1 cellular context compared by ENCODE assay signal in the genomic region with DNA sequence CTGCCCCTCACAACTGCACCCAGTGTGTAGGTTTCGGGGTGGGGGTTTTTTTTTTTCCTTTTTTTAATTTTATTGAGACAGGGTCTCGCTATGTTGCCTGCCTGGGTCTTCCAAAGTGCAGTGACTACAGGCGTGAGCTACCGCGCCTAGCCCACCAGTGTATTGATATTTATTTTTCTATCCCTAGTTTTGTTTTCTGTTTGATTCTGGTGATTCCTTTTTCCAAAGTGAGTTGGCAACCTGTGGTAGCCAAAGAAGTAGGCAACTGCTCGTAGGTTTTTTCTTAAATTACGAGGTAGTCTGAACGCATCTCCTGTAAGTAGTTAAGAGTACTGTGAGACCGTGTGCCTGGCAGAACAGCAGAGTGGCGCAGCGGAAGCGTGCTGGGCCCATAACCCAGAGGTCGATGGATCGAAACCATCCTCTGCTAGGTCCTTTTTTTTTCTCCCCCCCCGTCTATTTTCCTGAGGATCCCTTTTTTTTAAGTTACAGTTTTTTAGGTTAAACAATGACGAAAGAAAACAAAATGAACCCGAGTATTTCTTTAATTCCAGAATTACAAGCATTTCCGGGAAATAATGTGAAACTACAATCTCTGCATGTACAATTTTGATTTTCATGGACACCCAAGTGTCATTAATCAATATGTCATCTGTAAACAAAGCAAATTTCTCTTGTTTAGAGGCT.
TF ChIP-seq lines count a peak whose summit lies in the region.

No MANE protein-coding gene starts in this region.

TF ChIP-seq in GM23338, 12 proteins besides CTCF, POLR2A, EP300 and RAD21 (continued from another document):
- TF ChIP-seq, protein P1, sequence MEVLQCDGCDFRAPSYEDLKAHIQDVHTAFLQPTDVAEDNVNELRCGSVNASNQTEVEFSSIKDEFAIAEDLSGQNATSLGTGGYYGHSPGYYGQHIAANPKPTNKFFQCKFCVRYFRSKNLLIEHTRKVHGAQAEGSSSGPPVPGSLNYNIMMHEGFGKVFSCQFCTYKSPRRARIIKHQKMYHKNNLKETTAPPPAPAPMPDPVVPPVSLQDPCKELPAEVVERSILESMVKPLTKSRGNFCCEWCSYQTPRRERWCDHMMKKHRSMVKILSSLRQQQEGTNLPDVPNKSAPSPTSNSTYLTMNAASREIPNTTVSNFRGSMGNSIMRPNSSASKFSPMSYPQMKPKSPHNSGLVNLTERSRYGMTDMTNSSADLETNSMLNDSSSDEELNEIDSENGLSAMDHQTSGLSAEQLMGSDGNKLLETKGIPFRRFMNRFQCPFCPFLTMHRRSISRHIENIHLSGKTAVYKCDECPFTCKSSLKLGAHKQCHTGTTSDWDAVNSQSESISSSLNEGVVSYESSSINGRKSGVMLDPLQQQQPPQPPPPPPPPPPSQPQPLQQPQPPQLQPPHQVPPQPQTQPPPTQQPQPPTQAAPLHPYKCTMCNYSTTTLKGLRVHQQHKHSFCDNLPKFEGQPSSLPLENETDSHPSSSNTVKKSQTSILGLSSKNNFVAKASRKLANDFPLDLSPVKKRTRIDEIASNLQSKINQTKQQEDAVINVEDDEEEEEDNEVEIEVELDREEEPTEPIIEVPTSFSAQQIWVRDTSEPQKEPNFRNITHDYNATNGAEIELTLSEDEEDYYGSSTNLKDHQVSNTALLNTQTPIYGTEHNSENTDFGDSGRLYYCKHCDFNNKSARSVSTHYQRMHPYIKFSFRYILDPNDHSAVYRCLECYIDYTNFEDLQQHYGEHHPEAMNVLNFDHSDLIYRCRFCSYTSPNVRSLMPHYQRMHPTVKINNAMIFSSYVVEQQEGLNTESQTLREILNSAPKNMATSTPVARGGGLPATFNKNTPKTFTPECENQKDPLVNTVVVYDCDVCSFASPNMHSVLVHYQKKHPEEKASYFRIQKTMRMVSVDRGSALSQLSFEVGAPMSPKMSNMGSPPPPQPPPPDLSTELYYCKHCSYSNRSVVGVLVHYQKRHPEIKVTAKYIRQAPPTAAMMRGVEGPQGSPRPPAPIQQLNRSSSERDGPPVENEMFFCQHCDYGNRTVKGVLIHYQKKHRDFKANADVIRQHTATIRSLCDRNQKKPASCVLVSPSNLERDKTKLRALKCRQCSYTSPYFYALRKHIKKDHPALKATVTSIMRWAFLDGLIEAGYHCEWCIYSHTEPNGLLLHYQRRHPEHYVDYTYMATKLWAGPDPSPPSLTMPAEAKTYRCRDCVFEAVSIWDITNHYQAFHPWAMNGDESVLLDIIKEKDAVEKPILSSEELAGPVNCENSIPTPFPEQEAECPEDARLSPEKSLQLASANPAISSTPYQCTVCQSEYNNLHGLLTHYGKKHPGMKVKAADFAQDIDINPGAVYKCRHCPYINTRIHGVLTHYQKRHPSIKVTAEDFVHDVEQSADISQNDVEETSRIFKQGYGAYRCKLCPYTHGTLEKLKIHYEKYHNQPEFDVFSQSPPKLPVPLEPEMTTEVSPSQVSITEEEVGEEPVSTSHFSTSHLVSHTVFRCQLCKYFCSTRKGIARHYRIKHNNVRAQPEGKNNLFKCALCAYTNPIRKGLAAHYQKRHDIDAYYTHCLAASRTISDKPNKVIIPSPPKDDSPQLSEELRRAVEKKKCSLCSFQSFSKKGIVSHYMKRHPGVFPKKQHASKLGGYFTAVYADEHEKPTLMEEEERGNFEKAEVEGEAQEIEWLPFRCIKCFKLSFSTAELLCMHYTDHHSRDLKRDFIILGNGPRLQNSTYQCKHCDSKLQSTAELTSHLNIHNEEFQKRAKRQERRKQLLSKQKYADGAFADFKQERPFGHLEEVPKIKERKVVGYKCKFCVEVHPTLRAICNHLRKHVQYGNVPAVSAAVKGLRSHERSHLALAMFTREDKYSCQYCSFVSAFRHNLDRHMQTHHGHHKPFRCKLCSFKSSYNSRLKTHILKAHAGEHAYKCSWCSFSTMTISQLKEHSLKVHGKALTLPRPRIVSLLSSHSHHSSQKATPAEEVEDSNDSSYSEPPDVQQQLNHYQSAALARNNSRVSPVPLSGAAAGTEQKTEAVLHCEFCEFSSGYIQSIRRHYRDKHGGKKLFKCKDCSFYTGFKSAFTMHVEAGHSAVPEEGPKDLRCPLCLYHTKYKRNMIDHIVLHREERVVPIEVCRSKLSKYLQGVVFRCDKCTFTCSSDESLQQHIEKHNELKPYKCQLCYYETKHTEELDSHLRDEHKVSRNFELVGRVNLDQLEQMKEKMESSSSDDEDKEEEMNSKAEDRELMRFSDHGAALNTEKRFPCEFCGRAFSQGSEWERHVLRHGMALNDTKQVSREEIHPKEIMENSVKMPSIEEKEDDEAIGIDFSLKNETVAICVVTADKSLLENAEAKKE (CRISPR knock-in tag; IDR thresholded peaks at IDR 0.05) = no peak
- TF ChIP-seq, protein P2, sequence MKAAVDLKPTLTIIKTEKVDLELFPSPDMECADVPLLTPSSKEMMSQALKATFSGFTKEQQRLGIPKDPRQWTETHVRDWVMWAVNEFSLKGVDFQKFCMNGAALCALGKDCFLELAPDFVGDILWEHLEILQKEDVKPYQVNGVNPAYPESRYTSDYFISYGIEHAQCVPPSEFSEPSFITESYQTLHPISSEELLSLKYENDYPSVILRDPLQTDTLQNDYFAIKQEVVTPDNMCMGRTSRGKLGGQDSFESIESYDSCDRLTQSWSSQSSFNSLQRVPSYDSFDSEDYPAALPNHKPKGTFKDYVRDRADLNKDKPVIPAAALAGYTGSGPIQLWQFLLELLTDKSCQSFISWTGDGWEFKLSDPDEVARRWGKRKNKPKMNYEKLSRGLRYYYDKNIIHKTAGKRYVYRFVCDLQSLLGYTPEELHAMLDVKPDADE (IDR thresholded peaks at IDR 0.05) = no peak
- no peak for TF ChIP-seq EZH2phosphoT487 (IDR thresholded peaks at IDR 0.05; ENCODE audit: unreplicated experiment)
- no peak for TF ChIP-seq EZH2 (IDR thresholded peaks at IDR 0.05; ENCODE audit: low read depth, unreplicated experiment)
- TF ChIP-seq, protein P3, sequence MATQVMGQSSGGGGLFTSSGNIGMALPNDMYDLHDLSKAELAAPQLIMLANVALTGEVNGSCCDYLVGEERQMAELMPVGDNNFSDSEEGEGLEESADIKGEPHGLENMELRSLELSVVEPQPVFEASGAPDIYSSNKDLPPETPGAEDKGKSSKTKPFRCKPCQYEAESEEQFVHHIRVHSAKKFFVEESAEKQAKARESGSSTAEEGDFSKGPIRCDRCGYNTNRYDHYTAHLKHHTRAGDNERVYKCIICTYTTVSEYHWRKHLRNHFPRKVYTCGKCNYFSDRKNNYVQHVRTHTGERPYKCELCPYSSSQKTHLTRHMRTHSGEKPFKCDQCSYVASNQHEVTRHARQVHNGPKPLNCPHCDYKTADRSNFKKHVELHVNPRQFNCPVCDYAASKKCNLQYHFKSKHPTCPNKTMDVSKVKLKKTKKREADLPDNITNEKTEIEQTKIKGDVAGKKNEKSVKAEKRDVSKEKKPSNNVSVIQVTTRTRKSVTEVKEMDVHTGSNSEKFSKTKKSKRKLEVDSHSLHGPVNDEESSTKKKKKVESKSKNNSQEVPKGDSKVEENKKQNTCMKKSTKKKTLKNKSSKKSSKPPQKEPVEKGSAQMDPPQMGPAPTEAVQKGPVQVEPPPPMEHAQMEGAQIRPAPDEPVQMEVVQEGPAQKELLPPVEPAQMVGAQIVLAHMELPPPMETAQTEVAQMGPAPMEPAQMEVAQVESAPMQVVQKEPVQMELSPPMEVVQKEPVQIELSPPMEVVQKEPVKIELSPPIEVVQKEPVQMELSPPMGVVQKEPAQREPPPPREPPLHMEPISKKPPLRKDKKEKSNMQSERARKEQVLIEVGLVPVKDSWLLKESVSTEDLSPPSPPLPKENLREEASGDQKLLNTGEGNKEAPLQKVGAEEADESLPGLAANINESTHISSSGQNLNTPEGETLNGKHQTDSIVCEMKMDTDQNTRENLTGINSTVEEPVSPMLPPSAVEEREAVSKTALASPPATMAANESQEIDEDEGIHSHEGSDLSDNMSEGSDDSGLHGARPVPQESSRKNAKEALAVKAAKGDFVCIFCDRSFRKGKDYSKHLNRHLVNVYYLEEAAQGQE (IDR thresholded peaks at IDR 0.05; ENCODE audit: unreplicated experiment) = no peak
- TF ChIP-seq CREB1 (CRISPR knock-in tag; IDR thresholded peaks at IDR 0.05; ENCODE audit: low read depth) = no peak
- TF ChIP-seq STAT1 (IDR thresholded peaks at IDR 0.05; ENCODE audit: unreplicated experiment) = no peak
- TF ChIP-seq ZNF114 (CRISPR knock-in tag; IDR thresholded peaks at IDR 0.05) = no peak
- TF ChIP-seq JUNB (IDR thresholded peaks at IDR 0.05; ENCODE audit: unreplicated experiment) = no peak
- TF ChIP-seq POLR2AphosphoS5 (IDR thresholded peaks at IDR 0.05; ENCODE audit: low read depth) = no peak
- no peak for TF ChIP-seq ZNF331 (CRISPR knock-in tag; IDR thresholded peaks at IDR 0.05; ENCODE audit: low read depth)
